8 cellular contexts compared by ENCODE assay signal in the genomic region with DNA sequence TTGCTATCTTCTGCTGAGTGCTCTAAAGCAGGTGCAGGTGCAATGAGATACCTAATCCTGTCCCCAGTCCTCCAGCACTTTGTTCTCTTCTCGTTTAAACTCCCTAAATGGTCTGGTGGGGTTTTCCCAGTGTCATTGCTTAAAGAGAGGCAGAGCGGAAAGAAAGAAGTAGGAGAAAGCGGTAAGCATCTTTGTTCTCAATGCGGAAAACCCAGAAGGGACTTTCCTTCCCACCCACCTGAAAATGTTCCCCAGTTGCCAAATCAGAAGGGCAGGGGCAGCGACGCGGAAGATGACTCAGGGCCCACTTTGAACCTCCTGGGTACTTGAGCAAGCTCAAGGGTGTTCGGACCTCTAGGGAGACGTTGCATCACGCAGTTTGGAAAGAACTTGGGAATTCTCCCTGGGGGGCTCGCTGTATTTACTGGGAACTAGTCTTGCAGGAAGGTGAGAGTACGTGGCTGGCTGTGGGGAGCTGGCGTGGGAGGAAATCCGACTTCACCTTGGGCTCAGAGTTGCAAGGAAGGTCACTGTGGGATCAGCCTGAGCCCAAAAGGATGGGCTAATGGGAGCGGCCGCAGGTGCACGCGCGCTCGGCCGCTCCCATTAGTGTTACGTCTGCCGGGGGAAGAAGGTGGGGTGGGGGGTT. TPM values are rescaled to one million over a fixed set of nuclear protein-coding genes. Genes with fewer than 3 reads are reported as not detected.
DNase-seq lines count a peak whose midpoint lies in the region; ATAC-seq, FAIRE-seq and TF ChIP-seq lines count a peak whose summit lies in the region.

No MANE protein-coding gene starts in this region.

- DNase-seq in GM23338 (ENCODE audit: low spot score) (peak; percentile 41), NCI-H69 (lab: John Stamatoyannopoulos, UW) (peak; percentile 33), astrocyte of the cerebellum (ENCODE audit: low read depth) (no peak), testis (no peak), urothelium cell line (ENCODE audit: low spot score) (no peak), sciatic nerve (ENCODE audit: low spot score) (no peak)

- H3K36me3 Mint-ChIP-seq in GM23338 (ENCODE audit: low read depth), result no peaks in the 10 kb centered on the region

- H3K4me1 ChIP-seq in GM23338 (ENCODE audit: insufficient read depth) (peaks cover 11% of the 10 kb centered on the region; the same call in 1 of the 2 replicates), mononuclear cell (ENCODE audit: insufficient read depth, low read length) (peaks cover 4% of the 10 kb centered on the region), testis (no peaks in the 10 kb centered on the region)

- peaks cover 59% of the 10 kb centered on the region for H3K27me3 Mint-ChIP-seq in GM23338 (ENCODE audit: insufficient read depth, low read depth, poor library complexity)

- FAIRE-seq in urothelium cell line (lab: Jason Lieb, UNC), result no peak

- intact Hi-C loops in testis (cut with DNase I; ENCODE audit: low total_unique reads) (no loop called here), sciatic nerve (cut with DNase I) (no loop called here)

- ATAC-seq in GM18498 (IDR thresholded peaks at IDR 0.05; ENCODE audit: unreplicated experiment) (peak; percentile 18), GM23338 (peak; percentile 63), sciatic nerve (no peak)

- H4K20me1 ChIP-seq in GM23338 (replicated peaks; ENCODE audit: insufficient read depth), result peaks cover 10% of the 10 kb centered on the region

- no peaks in the 10 kb centered on the region for H3K9me3 ChIP-seq in mononuclear cell (ENCODE audit: low read depth, low read length)
- H3K9me3 ChIP-seq in testis, result no peaks in the 10 kb centered on the region

- H3K4me2 ChIP-seq in GM23338, result peak overlapping the region; percentile 82

- peaks cover 19% of the 10 kb centered on the region; the same call in 2 of the 3 replicates for H3K4me1 Mint-ChIP-seq in GM23338

- H3K27ac ChIP-seq in GM23338 (ENCODE audit: low read depth), result no peak overlapping the region
- H3K27ac ChIP-seq in testis, result no peak overlapping the region

- peak overlapping the region; percentile 85 for H3K4me3 Mint-ChIP-seq in GM23338

- H3K27me3 ChIP-seq in GM23338 (ENCODE audit: insufficient read depth), result peaks cover 90% of the 10 kb centered on the region
- peaks cover 69% of the 10 kb centered on the region for H3K27me3 ChIP-seq in mononuclear cell (ENCODE audit: insufficient read depth, low read length)
- no peaks in the 10 kb centered on the region for H3K27me3 ChIP-seq in testis

- H3K27ac Mint-ChIP-seq in GM23338, result no peak overlapping the region

- TF ChIP-seq POLR2A in testis (IDR thresholded peaks at IDR 0.05), result no peak

- no peaks in the 10 kb centered on the region for H3K9me3 Mint-ChIP-seq in GM23338

- H3K79me2 ChIP-seq in GM23338 (replicated peaks; ENCODE audit: insufficient read depth), result no peaks in the 10 kb centered on the region

- TF ChIP-seq CTCF in GM23338 (conservative IDR thresholded peaks at IDR 0.05; ENCODE audit: low read depth in 2 of 2) (no peak), astrocyte of the cerebellum (IDR thresholded peaks at IDR 0.05; ENCODE audit: low read depth, low read length, missing control alignments) (no peak), testis (IDR thresholded peaks at IDR 0.05) (no peak)

- H3K36me3 ChIP-seq in GM23338 (ENCODE audit: insufficient read depth), result no peaks in the 10 kb centered on the region
- no peaks in the 10 kb centered on the region for H3K36me3 ChIP-seq in testis (ENCODE audit: low read depth, missing control alignments)

- in situ Hi-C loops in astrocyte of the cerebellum (cut with HindIII; ENCODE audit: low sequenced_read_pairs), result no loop called here

- H3K4me3 ChIP-seq in GM23338 (peak overlapping the region; percentile 66), astrocyte of the cerebellum (ENCODE audit: low read depth, low read length) (peak overlapping the region; percentile 40), mononuclear cell (ENCODE audit: low read length) (peak overlapping the region; percentile 6), testis (peak overlapping the region; percentile 51 to 57)

- WGBS in testis, 2 donors, result 35 to 45% methylated on average over 21 to 23 of the region's 23 CpGs

- H3K9me2 ChIP-seq in GM23338 (ENCODE audit: insufficient read depth), result no peaks in the 10 kb centered on the region

- H2AFZ ChIP-seq in GM23338, result peak overlapping the region; percentile 87

- H3F3A ChIP-seq in GM23338 (replicated peaks; ENCODE audit: low read depth), result no peaks in the 10 kb centered on the region

TF ChIP-seq in GM23338, 12 proteins besides CTCF, POLR2A, EP300 and RAD21:
- TF ChIP-seq NANOG (IDR thresholded peaks at IDR 0.05; ENCODE audit: borderline replicate concordance) (no peak), EZH2 (IDR thresholded peaks at IDR 0.05; ENCODE audit: low read depth, unreplicated experiment) (peak; percentile 75)

RNA-seq across cellular contexts. Expression of gene SGPP2, which starts 0.6 kb away (rescaled TPM):
- total RNA-seq in GM23338 (2014; rRNA removed; shearing (Covaris generic)), result not detected in 2 replicates
- polyA plus RNA-seq in GM23338 (2016; fragmentation: Nextera tagmentation; extraction: Ambion mirVana), result 0.08 and 0.09 TPM in 2 replicates
- 0.94 TPM for total RNA-seq in mononuclear cell
- 1 to 10 TPM; 3.0 to 3.1 TPM for total RNA-seq in testis
- polyA plus RNA-seq in testis (ENCODE audit: insufficient read depth, low read depth, low replicate concordance), result 5.9 TPM
- total RNA-seq in sciatic nerve, result 0.53 TPM

Comparison
In these comparisons a context has a peak if more than half of its experiments do, and no peak if none do; other contexts are left out.
1. DNase-seq: peak in GM23338 (single experiment) and NCI-H69 (single experiment); none in astrocyte of the cerebellum (single experiment), testis (single experiment), urothelium cell line (single experiment) and sciatic nerve (single experiment).
2. H3K4me3 ChIP-seq: peak in every context shown above with its lines; median percentile 66 in GM23338; 54 in testis; 40 in astrocyte of the cerebellum; 6 in mononuclear cell.